ENCODE assay signal across 24 cellular contexts in the genomic region with DNA sequence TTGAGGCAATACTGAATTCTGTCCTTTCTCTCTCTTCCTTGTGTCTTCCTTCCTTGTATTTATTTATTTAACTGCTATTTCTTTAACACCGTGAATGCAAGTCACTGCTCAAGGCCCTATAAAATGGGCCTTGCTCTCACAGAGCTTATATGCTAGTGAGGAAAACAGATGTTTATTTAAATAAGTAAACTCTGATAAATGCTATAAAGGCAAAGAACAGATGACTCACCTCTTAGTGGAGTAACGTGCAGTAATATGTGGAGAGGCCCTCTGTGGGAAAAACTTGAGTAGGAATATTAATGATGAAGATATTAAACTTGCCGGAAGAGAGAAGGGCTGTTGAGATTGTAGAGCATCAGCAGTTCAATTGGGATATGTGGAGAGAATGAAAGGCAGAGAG.
"Had no signal": no experiment of that assay in that cellular context is flagged by ENCODE, and none has a peak within 500 bp of the region (broad histone marks: within the 10 kb centered on the region; RNA-seq: fewer than 3 reads in every experiment).

No MANE protein-coding gene starts in this region.

- H3K4me1 Mint-ChIP-seq: activated naive CD8-positive, alpha-beta T cell treated with anti-CD3 and anti-CD28 coated beads, Interleukin-2, amount 10 ng/mL, durations not matched to agents 7 days and 5 days; nephron progenitor cell had no signal

- H3K4me3 Mint-ChIP-seq: activated naive CD8-positive, alpha-beta T cell treated with anti-CD3 and anti-CD28 coated beads, Interleukin-2, amount 10 ng/mL, durations not matched to agents 7 days and 5 days; activated T-helper 1 cell treated with anti-CD3 and anti-CD28 coated beads, Interleukin-12 subunit alpha, Interleukin-12 subunit beta, Interleukin-2, Interleukin-4 antibody, amounts not matched to agents 30 ng/mL and 10 ng/mL and 1 ng/mL, durations not matched to agents 14 hours and 24 hours and 36 hours; nephron progenitor cell; T-helper 2 cell treated with Interferon-gamma antibody and Interleukin-4, amounts not matched to agents 5 μg/mL and 100 μg/mL, for 36 hours had no signal

- H3K4me1 ChIP-seq: ascending aorta, esophagus muscularis mucosa, foreskin keratinocyte, thyroid gland had no signal

- H3K36me3 Mint-ChIP-seq: activated naive CD8-positive, alpha-beta T cell treated with anti-CD3 and anti-CD28 coated beads, Interleukin-2, amount 10 ng/mL, durations not matched to agents 7 days and 5 days had no signal

- H3K9me3 ChIP-seq: ascending aorta, esophagus muscularis mucosa, thyroid gland had no signal

- H3K27ac ChIP-seq: ascending aorta, esophagus muscularis mucosa, foreskin keratinocyte, thyroid gland had no signal

- H3K27ac Mint-ChIP-seq: activated naive CD8-positive, alpha-beta T cell treated with anti-CD3 and anti-CD28 coated beads, Interleukin-2, amount 10 ng/mL, durations not matched to agents 7 days and 5 days; activated T-helper 1 cell treated with anti-CD3 and anti-CD28 coated beads, Interleukin-12 subunit alpha, Interleukin-12 subunit beta, Interleukin-2, Interleukin-4 antibody, amounts not matched to agents 30 ng/mL and 10 ng/mL and 1 ng/mL, durations not matched to agents 14 hours and 24 hours and 36 hours; nephron progenitor cell; T-helper 2 cell treated with Interferon-gamma antibody and Interleukin-4, amounts not matched to agents 5 μg/mL and 100 μg/mL, for 36 hours had no signal

- H3K27me3 ChIP-seq: ascending aorta, esophagus muscularis mucosa, foreskin keratinocyte, thyroid gland had no signal

- H3K9me3 Mint-ChIP-seq: activated naive CD8-positive, alpha-beta T cell treated with anti-CD3 and anti-CD28 coated beads, Interleukin-2, amount 10 ng/mL, durations not matched to agents 7 days and 5 days; activated T-helper 1 cell treated with anti-CD3 and anti-CD28 coated beads, Interleukin-12 subunit alpha, Interleukin-12 subunit beta, Interleukin-2, Interleukin-4 antibody, amounts not matched to agents 30 ng/mL and 10 ng/mL and 1 ng/mL, durations not matched to agents 14 hours and 24 hours and 36 hours; nephron progenitor cell; T-helper 2 cell treated with Interferon-gamma antibody and Interleukin-4, amounts not matched to agents 5 μg/mL and 100 μg/mL, for 36 hours had no signal

- ATAC-seq: foreskin keratinocyte had no signal

- H3K27me3 Mint-ChIP-seq: activated naive CD8-positive, alpha-beta T cell treated with anti-CD3 and anti-CD28 coated beads, Interleukin-2, amount 10 ng/mL, durations not matched to agents 7 days and 5 days had no signal

- H3K4me3 ChIP-seq: ascending aorta, esophagus muscularis mucosa, lung, thyroid gland had no signal

- H3K36me3 ChIP-seq: ascending aorta, esophagus muscularis mucosa, thyroid gland had no signal

- DNase-seq: activated CD4-positive, alpha-beta T cell treated with anti-CD3 and anti-CD28 coated beads, Interleukin-2, amount 50 U/mL, for 48 hours; activated gamma-delta T cell treated with Interleukin-2 at 50 U/mL for 16 hours; activated naive CD8-positive, alpha-beta T cell treated with anti-CD3 and anti-CD28 coated beads, Interleukin-2, amount 10 ng/mL, durations not matched to agents 7 days and 5 days; cerebellar nuclear complex; effector CD4-positive, alpha-beta T cell; foreskin keratinocyte; glutamatergic neuron; hypothalamus; midbrain; nephron progenitor cell; nucleus accumbens; retina; stimulated activated CD4-positive, alpha-beta T cell treated with anti-CD3 and anti-CD28 coated beads, Interleukin-12 subunit alpha, Interleukin-12 subunit beta, amount 100 ng/mL, for 4 hours; stimulated activated CD4-positive, alpha-beta T cell treated with anti-CD3 and anti-CD28 coated beads, Interleukin-1b, Interleukin-23, amount 100 ng/mL, for 48 hours; stimulated activated CD8-positive, alpha-beta memory T cell treated with anti-CD3 and anti-CD28 coated beads, Interleukin-4, amount 100 ng/mL, for 48 hours; stimulated activated naive CD4-positive, alpha-beta T cell; thyroid gland had no signal

- FAIRE-seq: keratinocyte, TTC549 had no signal
